In the genomic region with DNA sequence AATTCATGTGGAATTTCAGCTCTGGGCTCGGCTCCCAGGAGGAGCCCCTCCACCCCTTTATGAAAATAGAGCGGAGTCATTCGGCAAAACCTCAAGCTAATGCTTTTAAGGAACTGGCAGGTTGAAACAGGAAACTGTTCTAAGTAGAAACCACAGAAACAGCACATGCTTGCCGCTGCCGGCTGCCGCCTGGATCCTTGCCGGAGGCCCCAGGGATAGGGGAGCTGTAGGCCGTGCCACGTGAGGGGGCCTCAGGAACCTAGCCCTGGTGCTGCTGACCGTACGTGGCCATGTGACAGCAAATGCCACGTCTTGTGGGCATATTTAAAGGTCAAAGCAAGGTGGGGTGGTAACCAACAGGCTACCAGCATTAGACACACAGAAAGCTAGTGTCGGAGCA, we compare ENCODE assay signal across 1 cellular context.
TF ChIP-seq lines count a peak whose summit lies in the region.

No MANE protein-coding gene starts in this region.

TF ChIP-seq in K562, 482 proteins besides CTCF, POLR2A, EP300 and RAD21 (continued from another document and continues in another):
- TF ChIP-seq, protein P1, sequence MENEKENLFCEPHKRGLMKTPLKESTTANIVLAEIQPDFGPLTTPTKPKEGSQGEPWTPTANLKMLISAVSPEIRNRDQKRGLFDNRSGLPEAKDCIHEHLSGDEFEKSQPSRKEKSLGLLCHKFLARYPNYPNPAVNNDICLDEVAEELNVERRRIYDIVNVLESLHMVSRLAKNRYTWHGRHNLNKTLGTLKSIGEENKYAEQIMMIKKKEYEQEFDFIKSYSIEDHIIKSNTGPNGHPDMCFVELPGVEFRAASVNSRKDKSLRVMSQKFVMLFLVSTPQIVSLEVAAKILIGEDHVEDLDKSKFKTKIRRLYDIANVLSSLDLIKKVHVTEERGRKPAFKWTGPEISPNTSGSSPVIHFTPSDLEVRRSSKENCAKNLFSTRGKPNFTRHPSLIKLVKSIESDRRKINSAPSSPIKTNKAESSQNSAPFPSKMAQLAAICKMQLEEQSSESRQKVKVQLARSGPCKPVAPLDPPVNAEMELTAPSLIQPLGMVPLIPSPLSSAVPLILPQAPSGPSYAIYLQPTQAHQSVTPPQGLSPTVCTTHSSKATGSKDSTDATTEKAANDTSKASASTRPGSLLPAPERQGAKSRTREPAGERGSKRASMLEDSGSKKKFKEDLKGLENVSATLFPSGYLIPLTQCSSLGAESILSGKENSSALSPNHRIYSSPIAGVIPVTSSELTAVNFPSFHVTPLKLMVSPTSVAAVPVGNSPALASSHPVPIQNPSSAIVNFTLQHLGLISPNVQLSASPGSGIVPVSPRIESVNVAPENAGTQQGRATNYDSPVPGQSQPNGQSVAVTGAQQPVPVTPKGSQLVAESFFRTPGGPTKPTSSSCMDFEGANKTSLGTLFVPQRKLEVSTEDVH (IDR thresholded peaks at IDR 0.05; ENCODE audit: low read depth, partially characterized antibody): no peak
- TF ChIP-seq SMC3 (conservative IDR thresholded peaks at IDR 0.05; ENCODE audit: insufficient read depth, low read depth, low read length) (no peak), TCF7 (IDR thresholded peaks at IDR 0.05; ENCODE audit: borderline replicate concordance) (no peak), WHSC1 (IDR thresholded peaks at IDR 0.05; ENCODE audit: low read length) (no peak), SLC30A9 (CRISPR knock-in tag; IDR thresholded peaks at IDR 0.05) (no peak), CHCHD3 (CRISPR knock-in tag; IDR thresholded peaks at IDR 0.05) (no peak), PCBP2 (IDR thresholded peaks at IDR 0.05; ENCODE audit: low read depth, low read length, poor library complexity, severe bottlenecking) (no peak), ZNF717 (CRISPR knock-in tag; IDR thresholded peaks at IDR 0.05) (no peak), NCOA2 (IDR thresholded peaks at IDR 0.05; ENCODE audit: partially characterized antibody in 2 of 2) (no peak), ZKSCAN3 (CRISPR knock-in tag; IDR thresholded peaks at IDR 0.05) (no peak), BCL6 (CRISPR knock-in tag; IDR thresholded peaks at IDR 0.05) (peak; percentile 34; the same call in 1 of the 2 replicates), ZFPM2 (CRISPR knock-in tag; IDR thresholded peaks at IDR 0.05) (no peak), MCM7 (IDR thresholded peaks at IDR 0.05) (no peak), ZNF589 (CRISPR knock-in tag; IDR thresholded peaks at IDR 0.05; ENCODE audit: low read depth) (peak; percentile 63), OTX1 (CRISPR knock-in tag; IDR thresholded peaks at IDR 0.05) (no peak), MXI1 (IDR thresholded peaks at IDR 0.05; ENCODE audit: low read depth, low read length) (no peak), L3MBTL2 (IDR thresholded peaks at IDR 0.05) (peak; percentile 86), SMARCA5 (IDR thresholded peaks at IDR 0.05) (no peak), ZNF57 (CRISPR knock-in tag; IDR thresholded peaks at IDR 0.05) (no peak), ETV5 (CRISPR knock-in tag; IDR thresholded peaks at IDR 0.05; ENCODE audit: low read depth) (no peak), SNRNP70 (optimal IDR thresholded peaks at IDR 0.05; ENCODE audit: low read depth, low read length) (no peak), SPI1 (IDR thresholded peaks at IDR 0.05; ENCODE audit: borderline replicate concordance, low read depth, low read length) (peak; percentile 55; the same call in 1 of the 2 replicates), RCOR1 (IDR thresholded peaks at IDR 0.05; ENCODE audit: borderline replicate concordance in 1 of 2, low read depth in 2 of 2, low read length in 2 of 2) (no peak), ZNF584 (CRISPR knock-in tag; IDR thresholded peaks at IDR 0.05; ENCODE audit: low read depth) (0 out of 2 replicates have a peak, but pooled peaks have one; percentile 26), SRF (CRISPR knock-in tag; IDR thresholded peaks at IDR 0.05) (no peak), MAZ (CRISPR knock-in tag; conservative IDR thresholded peaks at IDR 0.05 in 1 of 2, IDR thresholded peaks at IDR 0.05 in 1 of 2) (0 out of 4 replicates have a peak, but pooled peaks of 1 of the 2 experiments have one; percentile 40), HSF4 (CRISPR knock-in tag; IDR thresholded peaks at IDR 0.05; ENCODE audit: borderline replicate concordance) (no peak)
- TF ChIP-seq, protein P2, sequence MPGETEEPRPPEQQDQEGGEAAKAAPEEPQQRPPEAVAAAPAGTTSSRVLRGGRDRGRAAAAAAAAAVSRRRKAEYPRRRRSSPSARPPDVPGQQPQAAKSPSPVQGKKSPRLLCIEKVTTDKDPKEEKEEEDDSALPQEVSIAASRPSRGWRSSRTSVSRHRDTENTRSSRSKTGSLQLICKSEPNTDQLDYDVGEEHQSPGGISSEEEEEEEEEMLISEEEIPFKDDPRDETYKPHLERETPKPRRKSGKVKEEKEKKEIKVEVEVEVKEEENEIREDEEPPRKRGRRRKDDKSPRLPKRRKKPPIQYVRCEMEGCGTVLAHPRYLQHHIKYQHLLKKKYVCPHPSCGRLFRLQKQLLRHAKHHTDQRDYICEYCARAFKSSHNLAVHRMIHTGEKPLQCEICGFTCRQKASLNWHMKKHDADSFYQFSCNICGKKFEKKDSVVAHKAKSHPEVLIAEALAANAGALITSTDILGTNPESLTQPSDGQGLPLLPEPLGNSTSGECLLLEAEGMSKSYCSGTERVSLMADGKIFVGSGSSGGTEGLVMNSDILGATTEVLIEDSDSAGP (CRISPR knock-in tag; IDR thresholded peaks at IDR 0.05): no peak
- TF ChIP-seq, protein P3, sequence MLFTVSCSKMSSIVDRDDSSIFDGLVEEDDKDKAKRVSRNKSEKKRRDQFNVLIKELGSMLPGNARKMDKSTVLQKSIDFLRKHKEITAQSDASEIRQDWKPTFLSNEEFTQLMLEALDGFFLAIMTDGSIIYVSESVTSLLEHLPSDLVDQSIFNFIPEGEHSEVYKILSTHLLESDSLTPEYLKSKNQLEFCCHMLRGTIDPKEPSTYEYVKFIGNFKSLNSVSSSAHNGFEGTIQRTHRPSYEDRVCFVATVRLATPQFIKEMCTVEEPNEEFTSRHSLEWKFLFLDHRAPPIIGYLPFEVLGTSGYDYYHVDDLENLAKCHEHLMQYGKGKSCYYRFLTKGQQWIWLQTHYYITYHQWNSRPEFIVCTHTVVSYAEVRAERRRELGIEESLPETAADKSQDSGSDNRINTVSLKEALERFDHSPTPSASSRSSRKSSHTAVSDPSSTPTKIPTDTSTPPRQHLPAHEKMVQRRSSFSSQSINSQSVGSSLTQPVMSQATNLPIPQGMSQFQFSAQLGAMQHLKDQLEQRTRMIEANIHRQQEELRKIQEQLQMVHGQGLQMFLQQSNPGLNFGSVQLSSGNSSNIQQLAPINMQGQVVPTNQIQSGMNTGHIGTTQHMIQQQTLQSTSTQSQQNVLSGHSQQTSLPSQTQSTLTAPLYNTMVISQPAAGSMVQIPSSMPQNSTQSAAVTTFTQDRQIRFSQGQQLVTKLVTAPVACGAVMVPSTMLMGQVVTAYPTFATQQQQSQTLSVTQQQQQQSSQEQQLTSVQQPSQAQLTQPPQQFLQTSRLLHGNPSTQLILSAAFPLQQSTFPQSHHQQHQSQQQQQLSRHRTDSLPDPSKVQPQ (CRISPR knock-in tag; IDR thresholded peaks at IDR 0.05; ENCODE audit: borderline replicate concordance): peak; percentile 59; the same call in 1 of the 2 replicates
- TF ChIP-seq, protein P4, sequence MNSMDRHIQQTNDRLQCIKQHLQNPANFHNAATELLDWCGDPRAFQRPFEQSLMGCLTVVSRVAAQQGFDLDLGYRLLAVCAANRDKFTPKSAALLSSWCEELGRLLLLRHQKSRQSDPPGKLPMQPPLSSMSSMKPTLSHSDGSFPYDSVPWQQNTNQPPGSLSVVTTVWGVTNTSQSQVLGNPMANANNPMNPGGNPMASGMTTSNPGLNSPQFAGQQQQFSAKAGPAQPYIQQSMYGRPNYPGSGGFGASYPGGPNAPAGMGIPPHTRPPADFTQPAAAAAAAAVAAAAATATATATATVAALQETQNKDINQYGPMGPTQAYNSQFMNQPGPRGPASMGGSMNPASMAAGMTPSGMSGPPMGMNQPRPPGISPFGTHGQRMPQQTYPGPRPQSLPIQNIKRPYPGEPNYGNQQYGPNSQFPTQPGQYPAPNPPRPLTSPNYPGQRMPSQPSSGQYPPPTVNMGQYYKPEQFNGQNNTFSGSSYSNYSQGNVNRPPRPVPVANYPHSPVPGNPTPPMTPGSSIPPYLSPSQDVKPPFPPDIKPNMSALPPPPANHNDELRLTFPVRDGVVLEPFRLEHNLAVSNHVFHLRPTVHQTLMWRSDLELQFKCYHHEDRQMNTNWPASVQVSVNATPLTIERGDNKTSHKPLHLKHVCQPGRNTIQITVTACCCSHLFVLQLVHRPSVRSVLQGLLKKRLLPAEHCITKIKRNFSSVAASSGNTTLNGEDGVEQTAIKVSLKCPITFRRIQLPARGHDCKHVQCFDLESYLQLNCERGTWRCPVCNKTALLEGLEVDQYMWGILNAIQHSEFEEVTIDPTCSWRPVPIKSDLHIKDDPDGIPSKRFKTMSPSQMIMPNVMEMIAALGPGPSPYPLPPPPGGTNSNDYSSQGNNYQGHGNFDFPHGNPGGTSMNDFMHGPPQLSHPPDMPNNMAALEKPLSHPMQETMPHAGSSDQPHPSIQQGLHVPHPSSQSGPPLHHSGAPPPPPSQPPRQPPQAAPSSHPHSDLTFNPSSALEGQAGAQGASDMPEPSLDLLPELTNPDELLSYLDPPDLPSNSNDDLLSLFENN (IDR thresholded peaks at IDR 0.05; ENCODE audit: low read depth in 2 of 2, low read length in 2 of 2): no peak
- TF ChIP-seq, protein P5, sequence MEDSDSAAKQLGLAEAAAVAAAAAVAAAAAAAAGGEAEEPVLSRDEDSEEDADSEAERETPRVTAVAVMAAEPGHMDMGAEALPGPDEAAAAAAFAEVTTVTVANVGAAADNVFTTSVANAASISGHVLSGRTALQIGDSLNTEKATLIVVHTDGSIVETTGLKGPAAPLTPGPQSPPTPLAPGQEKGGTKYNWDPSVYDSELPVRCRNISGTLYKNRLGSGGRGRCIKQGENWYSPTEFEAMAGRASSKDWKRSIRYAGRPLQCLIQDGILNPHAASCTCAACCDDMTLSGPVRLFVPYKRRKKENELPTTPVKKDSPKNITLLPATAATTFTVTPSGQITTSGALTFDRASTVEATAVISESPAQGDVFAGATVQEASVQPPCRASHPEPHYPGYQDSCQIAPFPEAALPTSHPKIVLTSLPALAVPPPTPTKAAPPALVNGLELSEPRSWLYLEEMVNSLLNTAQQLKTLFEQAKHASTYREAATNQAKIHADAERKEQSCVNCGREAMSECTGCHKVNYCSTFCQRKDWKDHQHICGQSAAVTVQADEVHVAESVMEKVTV (CRISPR knock-in tag; IDR thresholded peaks at IDR 0.05): no peak
- TF ChIP-seq, protein P6, sequence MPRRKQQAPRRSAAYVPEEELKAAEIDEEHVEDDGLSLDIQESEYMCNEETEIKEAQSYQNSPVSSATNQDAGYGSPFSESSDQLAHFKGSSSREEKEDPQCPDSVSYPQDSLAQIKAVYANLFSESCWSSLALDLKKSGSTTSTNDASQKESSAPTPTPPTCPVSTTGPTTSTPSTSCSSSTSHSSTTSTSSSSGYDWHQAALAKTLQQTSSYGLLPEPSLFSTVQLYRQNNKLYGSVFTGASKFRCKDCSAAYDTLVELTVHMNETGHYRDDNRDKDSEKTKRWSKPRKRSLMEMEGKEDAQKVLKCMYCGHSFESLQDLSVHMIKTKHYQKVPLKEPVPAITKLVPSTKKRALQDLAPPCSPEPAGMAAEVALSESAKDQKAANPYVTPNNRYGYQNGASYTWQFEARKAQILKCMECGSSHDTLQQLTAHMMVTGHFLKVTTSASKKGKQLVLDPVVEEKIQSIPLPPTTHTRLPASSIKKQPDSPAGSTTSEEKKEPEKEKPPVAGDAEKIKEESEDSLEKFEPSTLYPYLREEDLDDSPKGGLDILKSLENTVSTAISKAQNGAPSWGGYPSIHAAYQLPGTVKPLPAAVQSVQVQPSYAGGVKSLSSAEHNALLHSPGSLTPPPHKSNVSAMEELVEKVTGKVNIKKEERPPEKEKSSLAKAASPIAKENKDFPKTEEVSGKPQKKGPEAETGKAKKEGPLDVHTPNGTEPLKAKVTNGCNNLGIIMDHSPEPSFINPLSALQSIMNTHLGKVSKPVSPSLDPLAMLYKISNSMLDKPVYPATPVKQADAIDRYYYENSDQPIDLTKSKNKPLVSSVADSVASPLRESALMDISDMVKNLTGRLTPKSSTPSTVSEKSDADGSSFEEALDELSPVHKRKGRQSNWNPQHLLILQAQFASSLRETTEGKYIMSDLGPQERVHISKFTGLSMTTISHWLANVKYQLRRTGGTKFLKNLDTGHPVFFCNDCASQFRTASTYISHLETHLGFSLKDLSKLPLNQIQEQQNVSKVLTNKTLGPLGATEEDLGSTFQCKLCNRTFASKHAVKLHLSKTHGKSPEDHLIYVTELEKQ (CRISPR knock-in tag; IDR thresholded peaks at IDR 0.05): no peak
- TF ChIP-seq, protein P7, sequence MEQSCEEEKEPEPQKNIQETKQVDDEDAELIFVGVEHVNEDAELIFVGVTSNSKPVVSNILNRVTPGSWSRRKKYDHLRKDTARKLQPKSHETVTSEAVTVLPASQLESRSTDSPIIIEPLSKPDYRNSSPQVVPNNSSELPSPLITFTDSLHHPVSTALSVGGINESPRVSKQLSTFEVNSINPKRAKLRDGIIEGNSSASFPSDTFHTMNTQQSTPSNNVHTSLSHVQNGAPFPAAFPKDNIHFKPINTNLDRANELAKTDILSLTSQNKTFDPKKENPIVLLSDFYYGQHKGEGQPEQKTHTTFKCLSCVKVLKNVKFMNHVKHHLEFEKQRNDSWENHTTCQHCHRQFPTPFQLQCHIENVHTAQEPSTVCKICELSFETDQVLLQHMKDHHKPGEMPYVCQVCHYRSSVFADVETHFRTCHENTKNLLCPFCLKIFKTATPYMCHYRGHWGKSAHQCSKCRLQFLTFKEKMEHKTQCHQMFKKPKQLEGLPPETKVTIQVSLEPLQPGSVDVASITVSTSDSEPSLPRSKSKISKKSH (CRISPR knock-in tag; IDR thresholded peaks at IDR 0.05): no peak
- TF ChIP-seq, protein P8, sequence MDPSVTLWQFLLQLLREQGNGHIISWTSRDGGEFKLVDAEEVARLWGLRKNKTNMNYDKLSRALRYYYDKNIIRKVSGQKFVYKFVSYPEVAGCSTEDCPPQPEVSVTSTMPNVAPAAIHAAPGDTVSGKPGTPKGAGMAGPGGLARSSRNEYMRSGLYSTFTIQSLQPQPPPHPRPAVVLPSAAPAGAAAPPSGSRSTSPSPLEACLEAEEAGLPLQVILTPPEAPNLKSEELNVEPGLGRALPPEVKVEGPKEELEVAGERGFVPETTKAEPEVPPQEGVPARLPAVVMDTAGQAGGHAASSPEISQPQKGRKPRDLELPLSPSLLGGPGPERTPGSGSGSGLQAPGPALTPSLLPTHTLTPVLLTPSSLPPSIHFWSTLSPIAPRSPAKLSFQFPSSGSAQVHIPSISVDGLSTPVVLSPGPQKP (CRISPR knock-in tag; IDR thresholded peaks at IDR 0.05): no peak
- TF ChIP-seq, protein P9, sequence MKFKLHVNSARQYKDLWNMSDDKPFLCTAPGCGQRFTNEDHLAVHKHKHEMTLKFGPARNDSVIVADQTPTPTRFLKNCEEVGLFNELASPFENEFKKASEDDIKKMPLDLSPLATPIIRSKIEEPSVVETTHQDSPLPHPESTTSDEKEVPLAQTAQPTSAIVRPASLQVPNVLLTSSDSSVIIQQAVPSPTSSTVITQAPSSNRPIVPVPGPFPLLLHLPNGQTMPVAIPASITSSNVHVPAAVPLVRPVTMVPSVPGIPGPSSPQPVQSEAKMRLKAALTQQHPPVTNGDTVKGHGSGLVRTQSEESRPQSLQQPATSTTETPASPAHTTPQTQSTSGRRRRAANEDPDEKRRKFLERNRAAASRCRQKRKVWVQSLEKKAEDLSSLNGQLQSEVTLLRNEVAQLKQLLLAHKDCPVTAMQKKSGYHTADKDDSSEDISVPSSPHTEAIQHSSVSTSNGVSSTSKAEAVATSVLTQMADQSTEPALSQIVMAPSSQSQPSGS (CRISPR knock-in tag; IDR thresholded peaks at IDR 0.05): no peak
